26 cellular contexts compared by ENCODE assay signal in genomic region chr4:119598521-119598920, GRCh38. TPM values are rescaled to one million over a fixed set of nuclear protein-coding genes. Genes with fewer than 3 reads are reported as not detected.
DNase-seq lines count a peak whose midpoint lies in the region; ATAC-seq, FAIRE-seq and TF ChIP-seq lines count a peak whose summit lies in the region.
"Had no signal": no experiment of that assay in that cellular context is flagged by ENCODE, and none has a peak within 500 bp of the region (broad histone marks: within the 10 kb centered on the region; RNA-seq: fewer than 3 reads in every experiment).

No MANE protein-coding gene starts in this region.

- no peak for FAIRE-seq in small intestine (lab: Jason Lieb, UNC)
- FAIRE-seq: D721Med, GM19239, H54 had no signal

- H3K9me1 ChIP-seq in IMR-90 (ENCODE audit: insufficient read depth, low read length) = peaks cover 8% of the 10 kb centered on the region; the same call in 1 of the 2 replicates

- no peak overlapping the region for H3K4me3 Mint-ChIP-seq in WTC11
- no peak overlapping the region for H3K4me3 Mint-ChIP-seq in natural killer cell treated with Interleukin-12 subunit alpha and Interleukin-12 subunit beta and Interleukin-15 and Interleukin-18, amount 100 ng/mL, for 72 hours
- H3K4me3 Mint-ChIP-seq: CD8-positive, alpha-beta T cell had no signal

- H3K4ac ChIP-seq in IMR-90 (ENCODE audit: low read depth, low read length) (no peak overlapping the region), mesendoderm (ENCODE audit: low read depth, low read length) (no peak overlapping the region)

- TF ChIP-seq POLR2A in IMR-90 (IDR thresholded peaks at IDR 0.05; ENCODE audit: low read depth, low read length) = no peak

- H2BK5ac ChIP-seq in IMR-90 (ENCODE audit: low read depth, low read length, poor library complexity, severe bottlenecking) = no peak overlapping the region
- H2BK5ac ChIP-seq in mesendoderm (ENCODE audit: low read length) = no peak overlapping the region

- H3K79me2 ChIP-seq in mesendoderm (ENCODE audit: control insufficient read depth, insufficient read depth, low read length) = no peaks in the 10 kb centered on the region

- no peak overlapping the region for H3K9ac ChIP-seq in IMR-90 (ENCODE audit: low read depth, low read length)
- no peak overlapping the region for H3K9ac ChIP-seq in mesendoderm (ENCODE audit: low read length)

- H2BK20ac ChIP-seq in IMR-90 (ENCODE audit: low read depth, low read length) = no peak overlapping the region

- H3K14ac ChIP-seq in IMR-90 (replicated peaks; ENCODE audit: low read depth, low read length) = no peak overlapping the region

- H2BK15ac ChIP-seq in IMR-90 (ENCODE audit: low read depth, low read length) (no peak overlapping the region), mesendoderm (replicated peaks; ENCODE audit: low read depth) (no peak overlapping the region)

- H2AFZ ChIP-seq in IMR-90 (replicated peaks; ENCODE audit: low read length, poor library complexity) = no peak overlapping the region

- peaks cover 31% of the 10 kb centered on the region for H3K36me3 Mint-ChIP-seq in WTC11
- H3K36me3 Mint-ChIP-seq in natural killer cell treated with Interleukin-12 subunit alpha and Interleukin-12 subunit beta and Interleukin-15 and Interleukin-18, amount 100 ng/mL, for 72 hours = peaks cover 14% of the 10 kb centered on the region
- H3K36me3 Mint-ChIP-seq: CD8-positive, alpha-beta T cell had no signal

- peaks cover 88% of the 10 kb centered on the region for H4K20me1 ChIP-seq in IMR-90 (ENCODE audit: insufficient read depth, low read length)

- in situ Hi-C loops in IMR-90 (cut with MboI; ENCODE audit: low sequenced_read_pairs) = no loop called here

- H3K27me3 Mint-ChIP-seq in WTC11 (ENCODE audit: low read depth) = no peaks in the 10 kb centered on the region
- H3K27me3 Mint-ChIP-seq in natural killer cell treated with Interleukin-12 subunit alpha and Interleukin-12 subunit beta and Interleukin-15 and Interleukin-18, amount 100 ng/mL, for 72 hours = peaks cover 0 to 13% of the 10 kb centered on the region in 2 donors

- H3K18ac ChIP-seq in IMR-90 (ENCODE audit: low read depth, low read length) (no peak overlapping the region), mesendoderm (ENCODE audit: low read length) (no peak overlapping the region)

- peaks cover 23 to 50% of the 10 kb centered on the region in 2 experiments; a peak in 3 of 4 replicates for H3K79me1 ChIP-seq in IMR-90 (ENCODE audit: low read depth in 1 of 2, low read length in 2 of 2)
- peaks cover 2% of the 10 kb centered on the region for H3K79me1 ChIP-seq in mesendoderm (ENCODE audit: low read length)

- ATAC-seq in IMR-90 (ENCODE audit: low read depth) = no peak
- ATAC-seq in WTC11 = no peak
- no peak for ATAC-seq in natural killer cell treated with Interleukin-12 subunit alpha and Interleukin-12 subunit beta and Interleukin-15 and Interleukin-18, amount 100 ng/mL, for 72 hours
- no peak for ATAC-seq in GM18502 (IDR thresholded peaks at IDR 0.05; ENCODE audit: poor library complexity, unreplicated experiment)
- ATAC-seq: CD8-positive, alpha-beta T cell had no signal

- intact Hi-C loops in IMR-90 (cut with micrococcal nuclease) = no loop called here

- H3K9me3 Mint-ChIP-seq in WTC11 = peaks cover 26% of the 10 kb centered on the region
- H3K9me3 Mint-ChIP-seq in natural killer cell treated with Interleukin-12 subunit alpha and Interleukin-12 subunit beta and Interleukin-15 and Interleukin-18, amount 100 ng/mL, for 72 hours = peaks cover 5% of the 10 kb centered on the region

- no peak overlapping the region for H4K91ac ChIP-seq in IMR-90 (ENCODE audit: insufficient read depth, low read depth, low read length)

- H3K27ac Mint-ChIP-seq in WTC11 = 0 out of 2 replicates have a peak overlapping the region, but pooled peaks have one; percentile 60
- no peak overlapping the region for H3K27ac Mint-ChIP-seq in natural killer cell treated with Interleukin-12 subunit alpha and Interleukin-12 subunit beta and Interleukin-15 and Interleukin-18, amount 100 ng/mL, for 72 hours
- H3K27ac Mint-ChIP-seq: CD8-positive, alpha-beta T cell had no signal

- no peak for TF ChIP-seq RAD21 in IMR-90 (IDR thresholded peaks at IDR 0.05; ENCODE audit: low read length)

- H2AK5ac ChIP-seq in IMR-90 (ENCODE audit: low read depth, low read length) = no peak overlapping the region
- H2AK5ac ChIP-seq in mesendoderm (ENCODE audit: low read length) = no peak overlapping the region

- H4K5ac ChIP-seq in IMR-90 (ENCODE audit: low read depth, low read length) (no peak overlapping the region), mesendoderm (ENCODE audit: low read length) (no peak overlapping the region)

- H3K4me1 ChIP-seq in IMR-90 (ENCODE audit: control insufficient read depth, insufficient read depth, low read length) = peaks cover 9% of the 10 kb centered on the region
- H3K4me1 ChIP-seq in mesendoderm (ENCODE audit: control insufficient read depth, low read depth, low read length) = no peaks in the 10 kb centered on the region
- no peaks in the 10 kb centered on the region for H3K4me1 ChIP-seq in small intestine (ENCODE audit: control insufficient read depth in 2 of 2, insufficient read depth in 1 of 2, low read depth in 1 of 2, low read length in 1 of 2)

- TF ChIP-seq CTCF in IMR-90 (conservative IDR thresholded peaks at IDR 0.05; ENCODE audit: low read depth, low read length) = no peak
- no peak for TF ChIP-seq CTCF in WTC11 (IDR thresholded peaks at IDR 0.05)

- H2AK9ac ChIP-seq in IMR-90 (replicated peaks; ENCODE audit: low read depth, low read length, poor library complexity) = no peak overlapping the region

- H4K8ac ChIP-seq in IMR-90 (ENCODE audit: low read depth in 2 of 2, low read length in 2 of 2) (no peak overlapping the region), mesendoderm (ENCODE audit: low read depth, low read length) (no peak overlapping the region)

- H3K27ac ChIP-seq in IMR-90 (ENCODE audit: insufficient read depth, low read length) (no peak overlapping the region), mesendoderm (ENCODE audit: low read depth, low read length) (no peak overlapping the region), small intestine (ENCODE audit: low read depth in 1 of 2, low read length in 1 of 2) (no peak overlapping the region)
- H3K27ac ChIP-seq: RWPE1, SK-N-MC had no signal

- DNase-seq in COLO668 (lab: John Stamatoyannopoulos, UW; ENCODE audit: unreplicated experiment) (peak; percentile 28), IMR-90 (no peak), WTC11 (ENCODE audit: low spot score) (no peak), mesendoderm (peak; percentile 42), small intestine (no peak), ureter (ENCODE audit: low spot score) (no peak)
- no peak for DNase-seq in natural killer cell treated with Interleukin-12 subunit alpha and Interleukin-12 subunit beta and Interleukin-15 and Interleukin-18, amount 100 ng/mL, for 72 hours (ENCODE audit: low spot score)
- DNase-seq: AML-193; C1 segment of cervical spinal cord; CD8-positive, alpha-beta T cell; DMS53; GF-D8; Kasumi-1; MG63; NCI-H1694 treated with DMSO at 0.1 percent for 48 hours; NCI-H2107; NCI-H446 treated with DMSO at 0.1 percent for 48 hours; NCI-H774; NK-92 treated with Interleukin-12 subunit alpha and Interleukin-12 subunit beta, amount 100 ng/mL, for 24 hours; SHP77 treated with DMSO at 0.1 percent for 48 hours had no signal

- H3K4me1 Mint-ChIP-seq in WTC11 = peaks cover 42% of the 10 kb centered on the region
- H3K4me1 Mint-ChIP-seq in natural killer cell treated with Interleukin-12 subunit alpha and Interleukin-12 subunit beta and Interleukin-15 and Interleukin-18, amount 100 ng/mL, for 72 hours (ENCODE audit: low read depth in 2 of 2) = no peaks in the 10 kb centered on the region

- H3K4me2 ChIP-seq in IMR-90 (ENCODE audit: low read depth, low read length) = peak overlapping the region; percentile 71
- H3K4me2 ChIP-seq in mesendoderm (ENCODE audit: low read length) = no peak overlapping the region

- no peaks in the 10 kb centered on the region for H3K27me3 ChIP-seq in IMR-90 (ENCODE audit: control insufficient read depth, insufficient read depth, low read length)
- no peaks in the 10 kb centered on the region for H3K27me3 ChIP-seq in mesendoderm (ENCODE audit: insufficient read depth, low read length, poor library complexity)
- peaks cover 0 to 3% of the 10 kb centered on the region in 2 donors for H3K27me3 ChIP-seq in small intestine (ENCODE audit: control insufficient read depth in 2 of 2, insufficient read depth in 2 of 2, low read length in 2 of 2)
- H3K27me3 ChIP-seq: MG63 had no signal

- no TSS peak for BruUV-seq in IMR-90 (replicated peaks; lab: Mats Ljungman, UMichigan)

- WGBS in IMR-90 (ENCODE audit: extremely low coverage in 2 of 2, insufficient read length in 1 of 2), 2 experiments = 88% methylated on average over 1 of the region's 2 CpGs; no CpG with 5 or more reads in 1 of the 2 experiments
- no CpG with 5 or more reads among the region's 2 CpGs for WGBS in mesendoderm (ENCODE audit: extremely low coverage, insufficient coverage, low lambda C conversion rate)
- 69 to 84% (median 83%) methylated on average over 2 of the region's 2 CpGs for WGBS in small intestine, 3 donors

- H3K36me3 ChIP-seq in IMR-90 (ENCODE audit: control insufficient read depth, insufficient read depth, low read length) (peaks cover 41% of the 10 kb centered on the region), mesendoderm (ENCODE audit: control insufficient read depth, insufficient read depth, low read length) (no peaks in the 10 kb centered on the region), small intestine (ENCODE audit: control insufficient read depth in 2 of 2, insufficient read depth in 2 of 2, low read length in 2 of 2) (peaks cover 0 to 3% of the 10 kb centered on the region in 2 donors)

- H3K4me3 ChIP-seq in IMR-90 (ENCODE audit: insufficient read depth, low read depth, low read length) (no peak overlapping the region), mesendoderm (ENCODE audit: low read length) (no peak overlapping the region), small intestine (ENCODE audit: low read depth in 1 of 2, low read length in 2 of 2) (no peak overlapping the region)
- H3K4me3 ChIP-seq: MG63, SK-N-MC had no signal

- H3K23ac ChIP-seq in IMR-90 (ENCODE audit: low read depth, low read length) = no peak overlapping the region
- no peak overlapping the region for H3K23ac ChIP-seq in mesendoderm (ENCODE audit: low read length)

- CTCF ChIA-PET in IMR-90 (lab: Yijun Ruan, JAX) (no interaction called here), WTC11 (lab: Charles Lee) (interaction anchor here (2.3 kb wide), 1 partner anchor 30 kb away, joined by 5 read pairs; the partner anchor contains the start of gene PDE5A)

- H3K9me3 ChIP-seq in IMR-90 (ENCODE audit: control insufficient read depth, insufficient read depth, low read length) (no peaks in the 10 kb centered on the region), small intestine (ENCODE audit: control insufficient read depth, low read depth) (no peaks in the 10 kb centered on the region)

- H2BK120ac ChIP-seq in IMR-90 (ENCODE audit: low read depth, low read length) (no peak overlapping the region), mesendoderm (ENCODE audit: low read depth, low read length) (no peak overlapping the region)

- H3K56ac ChIP-seq in IMR-90 (ENCODE audit: extremely low read depth, insufficient read depth, low read length) (no peak overlapping the region), mesendoderm (ENCODE audit: low read length) (no peak overlapping the region)

- dilution Hi-C loops in IMR-90 (cut with HindIII; ENCODE audit: low sequenced_read_pairs, unreplicated experiment) = no loop called here

- POLR2A ChIA-PET in IMR-90 (lab: Charles Lee; ENCODE audit: unreplicated experiment) = no interaction called here
- POLR2A ChIA-PET in WTC11 (lab: Charles Lee) = no interaction called here

RNA-seq across cellular contexts. Expression of gene PDE5A, which starts 30.1 kb away (rescaled TPM):
- total RNA-seq in IMR-90 (2012; rRNA removed) = 567 and 770 TPM in 2 replicates
- polyA plus RNA-seq in IMR-90 (2012; rRNA removed) = 71.5 and 101 TPM in 2 replicates
- 25.9 and 36.3 TPM in 2 replicates for polyA plus RNA-seq in IMR-90 (2012; cell fraction: cytosol; rRNA removed)
- polyA plus RNA-seq in IMR-90 (2012; cell fraction: nucleus; rRNA removed; ENCODE audit: low replicate concordance) = 34.7 and 324 TPM in 2 replicates
- 25.6 to 26.4 TPM (median 26.4 TPM) in 3 replicates for total RNA-seq in WTC11 (2021)
- 10.5 TPM for polyA plus RNA-seq in mesendoderm (2013, experiment 1 of 2)
- 9.2 TPM for polyA plus RNA-seq in mesendoderm (2013, experiment 2 of 2)
- under 1 TPM in 1 of 2 donors, not detected in 1; 0.21 TPM for total RNA-seq in natural killer cell treated with Interleukin-12 subunit alpha and Interleukin-12 subunit beta and Interleukin-15 and Interleukin-18, amount 100 ng/mL, for 72 hours
- 1 to 10 TPM; 5.9 to 8.6 (median 6.3) TPM for polyA plus RNA-seq in small intestine
- 74.4 TPM for total RNA-seq in ureter

Comparison
In these comparisons a context has a peak if more than half of its experiments do, and no peak if none do; other contexts are left out.
1. DNase-seq: peak in COLO668 (single experiment) and mesendoderm (single experiment); none in IMR-90 (single experiment), WTC11 (single experiment), natural killer cell treated with Interleukin-12 subunit alpha and Interleukin-12 subunit beta and Interleukin-15 and Interleukin-18, amount 100 ng/mL, for 72 hours (single experiment), small intestine (single experiment) and ureter (single experiment).
2. RNA of gene PDE5A, which starts 30.1 kb away (total RNA-seq): 567 to 770 TPM in IMR-90, 74.4 TPM in ureter (single experiment) and 25.6 to 26.4 TPM in WTC11; 0.21 TPM in natural killer cell treated with Interleukin-12 subunit alpha and Interleukin-12 subunit beta and Interleukin-15 and Interleukin-18, amount 100 ng/mL, for 72 hours; every median in the first group is over 10 times any median in the second.